ENCODE assay signal across 9 cellular contexts in genomic region chr1:31787261-31787660, GRCh38. TPM values are rescaled to one million over a fixed set of nuclear protein-coding genes. Genes with fewer than 3 reads are reported as not detected.
A peak's percentile ranks its signal among the peaks of the same experiment; 100 is the strongest.
DNase-seq lines count a peak whose midpoint lies in the region; ATAC-seq and TF ChIP-seq lines count a peak whose summit lies in the region.
"Had no signal": no experiment of that assay in that cellular context is flagged by ENCODE, and none has a peak within 500 bp of the region (broad histone marks: within the 10 kb centered on the region; RNA-seq: fewer than 3 reads in every experiment).

No MANE protein-coding gene starts in this region.

- 0 out of 2 replicates have a peak overlapping the region, but pooled peaks have one; percentile 95 for H3K23ac ChIP-seq in IMR-90 (ENCODE audit: low read depth, low read length)

- H3K27me3 Mint-ChIP-seq in T-helper 2 cell treated with Interferon-gamma antibody and Interleukin-4, amounts not matched to agents 5 μg/mL and 100 μg/mL, for 36 hours (ENCODE audit: low read depth) = peaks cover 3% of the 10 kb centered on the region
- no peaks in the 10 kb centered on the region for H3K27me3 Mint-ChIP-seq in central memory CD8-positive, alpha-beta T cell
- H3K27me3 Mint-ChIP-seq in neural progenitor cell (ENCODE audit: insufficient read depth, low read depth) = peaks cover 9% of the 10 kb centered on the region

- CTCF ChIA-PET in IMR-90 (lab: Yijun Ruan, JAX) = no interaction called here

- H3K9me1 ChIP-seq in IMR-90 (ENCODE audit: insufficient read depth, low read length) = peaks cover 7% of the 10 kb centered on the region

- no peak overlapping the region for H3K14ac ChIP-seq in IMR-90 (replicated peaks; ENCODE audit: low read depth, low read length)

- H2AK5ac ChIP-seq in IMR-90 (ENCODE audit: low read depth, low read length) = 0 out of 2 replicates have a peak overlapping the region, but pooled peaks have one; percentile 90

- TF ChIP-seq CTCF in IMR-90 (conservative IDR thresholded peaks at IDR 0.05; ENCODE audit: low read depth, low read length) (no peak), neural progenitor cell (IDR thresholded peaks at IDR 0.05) (no peak)

- POLR2A ChIA-PET in IMR-90 (lab: Charles Lee; ENCODE audit: unreplicated experiment) = no interaction called here

- dilution Hi-C loops in IMR-90 (cut with HindIII; ENCODE audit: low sequenced_read_pairs, unreplicated experiment) = no loop called here

- H2BK15ac ChIP-seq in IMR-90 (ENCODE audit: low read depth, low read length) = no peak overlapping the region

- H3K36me3 Mint-ChIP-seq in T-helper 2 cell treated with Interferon-gamma antibody and Interleukin-4, amounts not matched to agents 5 μg/mL and 100 μg/mL, for 36 hours (ENCODE audit: low read depth) = no peaks in the 10 kb centered on the region
- peaks cover 15% of the 10 kb centered on the region for H3K36me3 Mint-ChIP-seq in central memory CD8-positive, alpha-beta T cell (ENCODE audit: insufficient read depth)
- no peaks in the 10 kb centered on the region for H3K36me3 Mint-ChIP-seq in neural progenitor cell

- no peak for TF ChIP-seq POLR2A in IMR-90 (IDR thresholded peaks at IDR 0.05; ENCODE audit: low read depth, low read length)

- in situ Hi-C loops in IMR-90 (cut with MboI; ENCODE audit: low sequenced_read_pairs) = loop anchor here (5.0 kb wide), 1 partner anchor 125 kb away; no protein-coding TSS in a partner anchor

- no peak overlapping the region for H3K18ac ChIP-seq in IMR-90 (ENCODE audit: low read depth, low read length)

- no peak overlapping the region for H3K4ac ChIP-seq in IMR-90 (ENCODE audit: low read depth, low read length)

- H2BK5ac ChIP-seq in IMR-90 (ENCODE audit: low read depth, low read length, poor library complexity, severe bottlenecking) = no peak overlapping the region

- H4K91ac ChIP-seq in IMR-90 (ENCODE audit: insufficient read depth, low read depth, low read length) = no peak overlapping the region

- H3K27ac ChIP-seq in IMR-90 (ENCODE audit: insufficient read depth, low read length) = no peak overlapping the region
- no peak overlapping the region for H3K27ac ChIP-seq in neural progenitor cell

- intact Hi-C loops in IMR-90 (cut with micrococcal nuclease) = no loop called here

- H2BK120ac ChIP-seq in IMR-90 (ENCODE audit: low read depth, low read length) = no peak overlapping the region

- no peak overlapping the region for H3K56ac ChIP-seq in IMR-90 (ENCODE audit: extremely low read depth, insufficient read depth, low read length)

- H2BK20ac ChIP-seq in IMR-90 (ENCODE audit: low read depth, low read length) = no peak overlapping the region

- BruUV-seq in IMR-90 (replicated peaks; lab: Mats Ljungman, UMichigan) = no TSS peak

- H2AK9ac ChIP-seq in IMR-90 (replicated peaks; ENCODE audit: low read depth, low read length, poor library complexity) = no peak overlapping the region

- H3K4me1 ChIP-seq in IMR-90 (ENCODE audit: control insufficient read depth, insufficient read depth, low read length) = peaks cover 6% of the 10 kb centered on the region
- H3K4me1 ChIP-seq in neural progenitor cell = peaks cover 17% of the 10 kb centered on the region

- H3K4me1 Mint-ChIP-seq in T-helper 2 cell treated with Interferon-gamma antibody and Interleukin-4, amounts not matched to agents 5 μg/mL and 100 μg/mL, for 36 hours (ENCODE audit: low read depth) = peaks cover 15% of the 10 kb centered on the region
- peaks cover 15% of the 10 kb centered on the region for H3K4me1 Mint-ChIP-seq in central memory CD8-positive, alpha-beta T cell
- peaks cover 59% of the 10 kb centered on the region for H3K4me1 Mint-ChIP-seq in neural progenitor cell

- H3K36me3 ChIP-seq in IMR-90 (ENCODE audit: control insufficient read depth, insufficient read depth, low read length) (no peaks in the 10 kb centered on the region), neural progenitor cell (no peaks in the 10 kb centered on the region)
- H3K36me3 ChIP-seq: ascending aorta had no signal

- H3K4me3 Mint-ChIP-seq in T-helper 2 cell treated with Interferon-gamma antibody and Interleukin-4, amounts not matched to agents 5 μg/mL and 100 μg/mL, for 36 hours = peak overlapping the region; percentile 86
- H3K4me3 Mint-ChIP-seq in central memory CD8-positive, alpha-beta T cell = peak overlapping the region; percentile 87
- peak overlapping the region; percentile 88 for H3K4me3 Mint-ChIP-seq in neural progenitor cell

- H3K27me3 ChIP-seq in IMR-90 (ENCODE audit: control insufficient read depth, insufficient read depth, low read length) = no peaks in the 10 kb centered on the region
- no peaks in the 10 kb centered on the region for H3K27me3 ChIP-seq in neural progenitor cell
- H3K27me3 ChIP-seq: ascending aorta had no signal

- H3K79me1 ChIP-seq in IMR-90 (ENCODE audit: low read depth in 1 of 2, low read length in 2 of 2) = peaks cover 0 to 16% of the 10 kb centered on the region in 2 experiments; a peak in 2 of 4 replicates

- no peak overlapping the region for H4K5ac ChIP-seq in IMR-90 (ENCODE audit: low read depth, low read length)

- TF ChIP-seq RAD21 in IMR-90 (IDR thresholded peaks at IDR 0.05; ENCODE audit: low read length) = no peak

- H3K27ac Mint-ChIP-seq in T-helper 2 cell treated with Interferon-gamma antibody and Interleukin-4, amounts not matched to agents 5 μg/mL and 100 μg/mL, for 36 hours = no peak overlapping the region
- peak overlapping the region; percentile 93 for H3K27ac Mint-ChIP-seq in central memory CD8-positive, alpha-beta T cell (ENCODE audit: low read depth)
- H3K27ac Mint-ChIP-seq in neural progenitor cell = peak overlapping the region; percentile 78

- no peak overlapping the region for H3K4me2 ChIP-seq in IMR-90 (ENCODE audit: low read depth, low read length)
- H3K4me2 ChIP-seq in neural progenitor cell = no peak overlapping the region

- H2AFZ ChIP-seq in IMR-90 (replicated peaks; ENCODE audit: low read length, poor library complexity) = no peak overlapping the region
- no peak overlapping the region for H2AFZ ChIP-seq in neural progenitor cell (replicated peaks)

- ATAC-seq in IMR-90 (ENCODE audit: low read depth) (no peak), GM21619 (IDR thresholded peaks at IDR 0.05; ENCODE audit: unreplicated experiment) (no peak), GM21526 (IDR thresholded peaks at IDR 0.05; ENCODE audit: low FRiP score, unreplicated experiment) (no peak)
- no peak for ATAC-seq in central memory CD8-positive, alpha-beta T cell (replicated peaks; ENCODE audit: extremely low read depth, poor library complexity, severe bottlenecking)

- peaks cover 32% of the 10 kb centered on the region for H3F3A ChIP-seq in neural progenitor cell (ENCODE audit: low read depth)

- H3K79me2 ChIP-seq in neural progenitor cell (ENCODE audit: low read depth) = no peaks in the 10 kb centered on the region

- H4K8ac ChIP-seq in IMR-90 (ENCODE audit: low read depth in 2 of 2, low read length in 2 of 2) = peak overlapping the region in 1 of 2 experiments; percentile 97; a peak in 1 of 4 replicates

- no CpG with 5 or more reads among the region's 3 CpGs for WGBS in IMR-90 (ENCODE audit: extremely low coverage in 2 of 2, insufficient read length in 1 of 2), 2 experiments

- H3K9ac ChIP-seq in IMR-90 (ENCODE audit: low read depth, low read length) (no peak overlapping the region), neural progenitor cell (no peak overlapping the region)

- H3K9me3 Mint-ChIP-seq in T-helper 2 cell treated with Interferon-gamma antibody and Interleukin-4, amounts not matched to agents 5 μg/mL and 100 μg/mL, for 36 hours = no peaks in the 10 kb centered on the region
- H3K9me3 Mint-ChIP-seq in central memory CD8-positive, alpha-beta T cell = no peaks in the 10 kb centered on the region
- no peaks in the 10 kb centered on the region for H3K9me3 Mint-ChIP-seq in neural progenitor cell

- H3K4me3 ChIP-seq in IMR-90 (ENCODE audit: insufficient read depth, low read depth, low read length) (no peak overlapping the region), neural progenitor cell (no peak overlapping the region)

- DNase-seq in T-helper 2 cell treated with Interferon-gamma antibody and Interleukin-4, amounts not matched to agents 5 μg/mL and 100 μg/mL, for 36 hours (ENCODE audit: low spot score) = no peak
- DNase-seq in T-helper 2 cell = no peak
- DNase-seq in IMR-90 = no peak
- no peak for DNase-seq in central memory CD8-positive, alpha-beta T cell (ENCODE audit: low spot score in 2 of 2)
- no peak for DNase-seq in neural progenitor cell (ENCODE audit: low spot score)
- no peak for DNase-seq in stimulated activated naive CD4-positive, alpha-beta T cell treated with Interleukin-2 at 50 U/mL for 16 hours (lab: John Stamatoyannopoulos, UW)

- H4K20me1 ChIP-seq in IMR-90 (ENCODE audit: insufficient read depth, low read length) = peaks cover 11% of the 10 kb centered on the region
- H4K20me1 ChIP-seq in neural progenitor cell (ENCODE audit: low read depth) = no peaks in the 10 kb centered on the region

- H3K9me3 ChIP-seq in IMR-90 (ENCODE audit: control insufficient read depth, insufficient read depth, low read length) = no peaks in the 10 kb centered on the region
- H3K9me3 ChIP-seq in neural progenitor cell (ENCODE audit: low read depth) = no peaks in the 10 kb centered on the region
- H3K9me3 ChIP-seq: ascending aorta had no signal

TF ChIP-seq in IMR-90, 13 proteins besides CTCF, POLR2A, EP300 and RAD21 (continues in another document):
- TF ChIP-seq SMC3 (IDR thresholded peaks at IDR 0.05; ENCODE audit: low read depth, low read length) (no peak), RFX5 (IDR thresholded peaks at IDR 0.05; ENCODE audit: low read depth, low read length) (no peak), RCOR1 (IDR thresholded peaks at IDR 0.05; ENCODE audit: insufficient replicate concordance, low read length) (no peak), MAFK (IDR thresholded peaks at IDR 0.05; ENCODE audit: low read depth, low read length) (no peak), USF2 (IDR thresholded peaks at IDR 0.05; ENCODE audit: low read depth, low read length) (no peak), FOS (IDR thresholded peaks at IDR 0.05; ENCODE audit: low read depth, low read length) (no peak)

RNA-seq across cellular contexts. Expression of gene ADGRB2, which starts 23.1 kb away (rescaled TPM):
- total RNA-seq in IMR-90 (2012; rRNA removed) = 2.2 and 2.5 TPM in 2 replicates
- polyA plus RNA-seq in IMR-90 (2012; rRNA removed) = 11.9 TPM in 2 replicates
- 6.4 and 15.9 TPM in 2 replicates for polyA plus RNA-seq in IMR-90 (2012; cell fraction: cytosol; rRNA removed)
- 38.7 and 77.7 TPM in 2 replicates for polyA plus RNA-seq in IMR-90 (2012; cell fraction: nucleus; rRNA removed; ENCODE audit: low replicate concordance)
- 7.1 and 21.2 TPM in 2 replicates for total RNA-seq in neural progenitor cell (ENCODE audit: low replicate concordance)

RNA-seq across cellular contexts. Expression of gene SPOCD1, which starts 28.6 kb away (rescaled TPM):
- 42.2 and 59.7 TPM in 2 replicates for total RNA-seq in IMR-90 (2012; rRNA removed)
- polyA plus RNA-seq in IMR-90 (2012; rRNA removed) = 132 and 135 TPM in 2 replicates
- polyA plus RNA-seq in IMR-90 (2012; cell fraction: cytosol; rRNA removed) = 61.6 and 91.4 TPM in 2 replicates
- 471 and 772 TPM in 2 replicates for polyA plus RNA-seq in IMR-90 (2012; cell fraction: nucleus; rRNA removed; ENCODE audit: low replicate concordance)
- total RNA-seq in neural progenitor cell (ENCODE audit: low replicate concordance) = 1.4 and 3.1 TPM in 2 replicates

Comparison
In these comparisons a context has a peak if more than half of its experiments do, and no peak if none do; other contexts are left out.
1. RNA of gene SPOCD1, which starts 28.6 kb away (total RNA-seq): 42.2 to 59.7 TPM in IMR-90; 1.4 to 3.1 TPM in neural progenitor cell; every median in the first group is over 10 times any median in the second.
2. Peak in every context shown above with its lines, with median percentiles within 50 percentile points of each other: H3K4me3 Mint-ChIP-seq.